Comparison of ENCODE assay signal across 2 cellular contexts in the genomic region with DNA sequence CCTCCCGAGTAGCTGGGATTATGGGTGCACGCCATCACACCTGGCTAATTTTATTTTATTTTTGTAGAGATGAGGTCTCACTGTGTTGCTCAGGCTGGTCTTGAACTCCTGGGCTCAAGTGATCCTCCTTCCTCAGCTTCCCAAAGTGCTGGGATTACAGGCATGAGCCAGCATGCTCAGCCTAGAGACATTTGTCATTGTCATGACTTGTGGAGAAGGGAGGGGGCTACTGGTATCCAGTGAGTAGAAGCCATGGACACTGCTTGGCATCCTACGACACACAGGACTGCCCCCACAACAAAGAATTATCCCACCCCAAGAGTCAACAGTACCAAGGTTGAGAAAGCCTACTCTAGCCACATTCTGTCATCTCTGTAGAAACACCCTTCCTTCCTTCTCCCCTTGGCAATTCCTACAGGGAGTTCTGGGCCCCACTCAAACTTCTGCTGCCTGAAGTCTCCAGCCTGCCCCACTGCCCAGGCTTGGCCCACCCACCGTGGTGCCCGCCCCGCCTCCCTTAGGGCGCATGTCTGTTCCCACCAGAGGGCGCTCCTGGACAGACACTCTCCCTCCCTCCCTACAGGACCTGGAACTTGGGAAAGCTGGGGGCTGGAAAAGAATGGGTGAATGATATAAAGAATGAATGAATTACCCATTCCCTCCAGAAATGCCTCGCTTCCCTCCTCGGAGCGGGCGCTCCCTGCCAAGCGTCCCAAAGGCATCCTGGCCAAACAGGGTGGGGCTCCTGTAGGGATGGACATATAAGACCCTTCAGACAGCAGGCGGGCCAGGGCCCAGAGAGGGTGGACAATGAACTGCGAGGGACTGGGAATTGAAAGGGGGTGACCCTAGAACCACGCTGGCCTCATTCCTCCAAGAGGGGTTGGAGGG.
TF ChIP-seq lines count a peak whose summit lies in the region.

No MANE protein-coding gene starts in this region.

TF ChIP-seq in IMR-90, 13 proteins besides CTCF, POLR2A, EP300 and RAD21:
- TF ChIP-seq, protein P1, sequence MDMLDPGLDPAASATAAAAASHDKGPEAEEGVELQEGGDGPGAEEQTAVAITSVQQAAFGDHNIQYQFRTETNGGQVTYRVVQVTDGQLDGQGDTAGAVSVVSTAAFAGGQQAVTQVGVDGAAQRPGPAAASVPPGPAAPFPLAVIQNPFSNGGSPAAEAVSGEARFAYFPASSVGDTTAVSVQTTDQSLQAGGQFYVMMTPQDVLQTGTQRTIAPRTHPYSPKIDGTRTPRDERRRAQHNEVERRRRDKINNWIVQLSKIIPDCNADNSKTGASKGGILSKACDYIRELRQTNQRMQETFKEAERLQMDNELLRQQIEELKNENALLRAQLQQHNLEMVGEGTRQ (IDR thresholded peaks at IDR 0.05; ENCODE audit: low read depth, low read length) = no peak
- TF ChIP-seq MAFK (IDR thresholded peaks at IDR 0.05; ENCODE audit: low read depth, low read length) (no peak), CHD1 (IDR thresholded peaks at IDR 0.05; ENCODE audit: low read depth, low read length) (no peak), SMC3 (IDR thresholded peaks at IDR 0.05; ENCODE audit: low read depth, low read length) (peak; percentile 94), RFX5 (IDR thresholded peaks at IDR 0.05; ENCODE audit: low read depth, low read length) (no peak), BHLHE40 (IDR thresholded peaks at IDR 0.05; ENCODE audit: low read depth, low read length) (0 out of 2 replicates have a peak, but pooled peaks have one; percentile 12), FOS (IDR thresholded peaks at IDR 0.05; ENCODE audit: low read depth, low read length) (no peak), MXI1 (IDR thresholded peaks at IDR 0.05; ENCODE audit: borderline replicate concordance, low read depth, low read length) (no peak), NFE2L2 (IDR thresholded peaks at IDR 0.05; ENCODE audit: low read depth, low read length) (no peak), MAZ (IDR thresholded peaks at IDR 0.05; ENCODE audit: borderline replicate concordance, low read depth, low read length) (peak; percentile 90), CEBPB (IDR thresholded peaks at IDR 0.05; ENCODE audit: low read depth, low read length) (no peak), RCOR1 (IDR thresholded peaks at IDR 0.05; ENCODE audit: insufficient replicate concordance, low read length) (no peak)
- TF ChIP-seq, protein P2, sequence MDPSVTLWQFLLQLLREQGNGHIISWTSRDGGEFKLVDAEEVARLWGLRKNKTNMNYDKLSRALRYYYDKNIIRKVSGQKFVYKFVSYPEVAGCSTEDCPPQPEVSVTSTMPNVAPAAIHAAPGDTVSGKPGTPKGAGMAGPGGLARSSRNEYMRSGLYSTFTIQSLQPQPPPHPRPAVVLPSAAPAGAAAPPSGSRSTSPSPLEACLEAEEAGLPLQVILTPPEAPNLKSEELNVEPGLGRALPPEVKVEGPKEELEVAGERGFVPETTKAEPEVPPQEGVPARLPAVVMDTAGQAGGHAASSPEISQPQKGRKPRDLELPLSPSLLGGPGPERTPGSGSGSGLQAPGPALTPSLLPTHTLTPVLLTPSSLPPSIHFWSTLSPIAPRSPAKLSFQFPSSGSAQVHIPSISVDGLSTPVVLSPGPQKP (IDR thresholded peaks at IDR 0.05; ENCODE audit: borderline replicate concordance, low read depth, low read length) = no peak
TF ChIP-seq in IMR-90: peak in this region for 3.

TF ChIP-seq in PFSK-1, 5 proteins besides CTCF, POLR2A, EP300 and RAD21 (continued from another document):
- TF ChIP-seq, protein P3, sequence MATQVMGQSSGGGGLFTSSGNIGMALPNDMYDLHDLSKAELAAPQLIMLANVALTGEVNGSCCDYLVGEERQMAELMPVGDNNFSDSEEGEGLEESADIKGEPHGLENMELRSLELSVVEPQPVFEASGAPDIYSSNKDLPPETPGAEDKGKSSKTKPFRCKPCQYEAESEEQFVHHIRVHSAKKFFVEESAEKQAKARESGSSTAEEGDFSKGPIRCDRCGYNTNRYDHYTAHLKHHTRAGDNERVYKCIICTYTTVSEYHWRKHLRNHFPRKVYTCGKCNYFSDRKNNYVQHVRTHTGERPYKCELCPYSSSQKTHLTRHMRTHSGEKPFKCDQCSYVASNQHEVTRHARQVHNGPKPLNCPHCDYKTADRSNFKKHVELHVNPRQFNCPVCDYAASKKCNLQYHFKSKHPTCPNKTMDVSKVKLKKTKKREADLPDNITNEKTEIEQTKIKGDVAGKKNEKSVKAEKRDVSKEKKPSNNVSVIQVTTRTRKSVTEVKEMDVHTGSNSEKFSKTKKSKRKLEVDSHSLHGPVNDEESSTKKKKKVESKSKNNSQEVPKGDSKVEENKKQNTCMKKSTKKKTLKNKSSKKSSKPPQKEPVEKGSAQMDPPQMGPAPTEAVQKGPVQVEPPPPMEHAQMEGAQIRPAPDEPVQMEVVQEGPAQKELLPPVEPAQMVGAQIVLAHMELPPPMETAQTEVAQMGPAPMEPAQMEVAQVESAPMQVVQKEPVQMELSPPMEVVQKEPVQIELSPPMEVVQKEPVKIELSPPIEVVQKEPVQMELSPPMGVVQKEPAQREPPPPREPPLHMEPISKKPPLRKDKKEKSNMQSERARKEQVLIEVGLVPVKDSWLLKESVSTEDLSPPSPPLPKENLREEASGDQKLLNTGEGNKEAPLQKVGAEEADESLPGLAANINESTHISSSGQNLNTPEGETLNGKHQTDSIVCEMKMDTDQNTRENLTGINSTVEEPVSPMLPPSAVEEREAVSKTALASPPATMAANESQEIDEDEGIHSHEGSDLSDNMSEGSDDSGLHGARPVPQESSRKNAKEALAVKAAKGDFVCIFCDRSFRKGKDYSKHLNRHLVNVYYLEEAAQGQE (IDR thresholded peaks at IDR 0.05; ENCODE audit: insufficient read depth in 1 of 2, low read depth in 2 of 2, low read length in 2 of 2) = no peak
